17 cellular contexts compared by ENCODE assay signal in the genomic region with DNA sequence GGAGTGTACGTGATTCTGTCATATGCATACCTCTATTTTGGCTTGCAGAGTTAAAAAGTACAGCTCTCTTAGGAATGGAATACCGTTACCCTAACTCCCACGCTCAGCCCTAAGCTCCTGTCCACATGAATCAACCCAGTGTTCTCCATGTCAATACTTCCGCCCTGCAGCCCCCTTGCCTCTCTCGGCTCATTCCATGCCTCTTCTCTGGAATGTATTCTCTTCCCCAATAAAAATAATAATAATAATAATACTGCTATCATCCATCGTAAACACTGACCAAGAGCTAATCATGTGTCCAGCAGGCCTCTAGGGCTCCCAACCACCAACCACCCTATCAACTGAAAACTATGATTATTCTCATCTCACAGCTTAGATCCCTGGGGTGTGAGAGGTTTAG.
"Had no signal": no experiment of that assay in that cellular context is flagged by ENCODE, and none has a peak within 500 bp of the region (broad histone marks: within the 10 kb centered on the region; RNA-seq: fewer than 3 reads in every experiment).

No MANE protein-coding gene starts in this region.

- H3K27me3 ChIP-seq: brain microvascular endothelial cell, heart right ventricle, SJCRH30, spleen, suprapubic skin, upper lobe of right lung had no signal

- DNase-seq: activated CD4-positive, alpha-beta T cell treated with anti-CD3 and anti-CD28 coated beads, Interleukin-2, amount 50 U/mL, for 48 hours; activated CD4-positive, CD25-positive, alpha-beta regulatory T cell treated with anti-CD3 and anti-CD28 coated beads, Interleukin-2, amount 50 U/mL, for 72 hours; activated CD8-positive, alpha-beta memory T cell treated with anti-CD3 and anti-CD28 coated beads, Interleukin-2, amount 50 U/mL, for 4 hours; activated naive CD4-positive, alpha-beta T cell treated with anti-CD3 and anti-CD28 coated beads for 36 hours; brain microvascular endothelial cell; foreskin keratinocyte; heart right ventricle; occipital lobe; SJCRH30; spleen; stimulated activated CD4-positive, alpha-beta T cell treated with anti-CD3 and anti-CD28 coated beads, Interleukin-1b, Interleukin-23, amount 100 ng/mL, for 48 hours; stimulated activated naive CD4-positive, alpha-beta T cell treated with Interleukin-2 at 50 U/mL for 16 hours; SW 1271; T-helper 9 cell; upper lobe of right lung had no signal

- H3K27ac ChIP-seq: brain microvascular endothelial cell, foreskin keratinocyte, heart right ventricle, upper lobe of right lung had no signal

- H3K27ac Mint-ChIP-seq: activated naive CD4-positive, alpha-beta T cell treated with anti-CD3 and anti-CD28 coated beads for 36 hours; activated T-helper 1 cell treated with anti-CD3 and anti-CD28 coated beads, Interleukin-12 subunit alpha, Interleukin-12 subunit beta, Interleukin-2, Interleukin-4 antibody, amounts not matched to agents 30 ng/mL and 10 ng/mL and 1 ng/mL, durations not matched to agents 14 hours and 24 hours and 36 hours had no signal

- H3K4me3 Mint-ChIP-seq: activated naive CD4-positive, alpha-beta T cell treated with anti-CD3 and anti-CD28 coated beads for 36 hours; activated T-helper 1 cell treated with anti-CD3 and anti-CD28 coated beads, Interleukin-12 subunit alpha, Interleukin-12 subunit beta, Interleukin-2, Interleukin-4 antibody, amounts not matched to agents 30 ng/mL and 10 ng/mL and 1 ng/mL, durations not matched to agents 14 hours and 24 hours and 36 hours had no signal

- H3K4me1 ChIP-seq: foreskin keratinocyte had no signal

- ATAC-seq: foreskin keratinocyte, heart right ventricle, upper lobe of right lung had no signal

- H3K9me3 Mint-ChIP-seq: activated naive CD4-positive, alpha-beta T cell treated with anti-CD3 and anti-CD28 coated beads for 36 hours; activated T-helper 1 cell treated with anti-CD3 and anti-CD28 coated beads, Interleukin-12 subunit alpha, Interleukin-12 subunit beta, Interleukin-2, Interleukin-4 antibody, amounts not matched to agents 30 ng/mL and 10 ng/mL and 1 ng/mL, durations not matched to agents 14 hours and 24 hours and 36 hours had no signal

- H3K4me3 ChIP-seq: heart right ventricle, SJCRH30, spleen, suprapubic skin, upper lobe of right lung had no signal
